ENCODE assay signal across 8 cellular contexts in the genomic region with DNA sequence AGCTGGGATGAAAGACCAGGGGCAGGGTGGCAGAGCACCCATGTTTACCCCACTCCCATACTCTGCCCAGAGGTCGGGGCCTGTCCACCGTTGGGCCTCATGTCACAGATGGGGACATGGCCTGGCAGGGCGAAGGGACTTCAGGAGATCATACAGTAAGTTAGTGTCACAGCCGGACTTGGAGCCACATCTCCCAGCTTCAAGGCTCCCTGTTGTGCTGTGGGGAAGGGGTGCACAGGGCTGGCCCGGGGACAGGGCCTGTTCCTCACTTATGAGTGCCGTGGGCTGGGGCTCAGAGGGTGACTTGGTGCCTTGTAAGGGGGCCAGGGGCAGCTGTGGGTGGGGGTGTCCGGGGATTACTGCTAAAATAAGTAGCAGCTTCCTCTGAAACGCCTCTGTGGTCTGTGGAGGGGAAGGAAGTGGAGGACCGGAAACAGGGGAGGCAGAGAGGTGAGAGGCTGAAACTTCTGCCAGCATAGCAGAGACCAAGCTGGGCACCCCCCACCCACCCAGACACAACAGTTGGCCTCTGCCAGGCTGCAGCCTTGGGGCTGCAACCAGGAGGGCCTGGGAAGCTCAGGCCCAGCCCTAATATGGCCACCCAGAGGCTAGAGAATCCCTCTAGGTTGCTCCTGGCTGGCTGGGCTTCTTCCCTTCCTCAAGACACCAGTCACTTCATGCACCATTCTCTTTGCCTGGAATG. TPM values are rescaled to one million over a fixed set of nuclear protein-coding genes. Genes with fewer than 3 reads are reported as not detected.
DNase-seq lines count a peak whose midpoint lies in the region; ATAC-seq lines count a peak whose summit lies in the region.

No MANE protein-coding gene starts in this region.

- peak; percentile 88 for DNase-seq in NOMO-1 treated with DMSO at 0.1 percent for 48 hours (lab: John Stamatoyannopoulos, UW; ENCODE audit: unreplicated experiment)
- peak; percentile 59 for DNase-seq in activated gamma-delta T cell treated with Interleukin-2 at 50 U/mL for 16 hours
- peak; percentile 89 for DNase-seq in natural killer cell treated with Interleukin-12 subunit alpha and Interleukin-12 subunit beta and Interleukin-15 and Interleukin-18, amount 100 ng/mL, for 72 hours (ENCODE audit: low spot score)
- no peak for DNase-seq in NCI-H2227 treated with DMSO at 0.1 percent for 48 hours (lab: John Stamatoyannopoulos, UW)
- DNase-seq in GM19238 (ENCODE audit: insufficient read length, low spot score), result no peak

- H3K27ac Mint-ChIP-seq in natural killer cell treated with Interleukin-12 subunit alpha and Interleukin-12 subunit beta and Interleukin-15 and Interleukin-18, amount 100 ng/mL, for 72 hours, result peak overlapping the region; percentile 96 to 98

- ATAC-seq in GM19351 (IDR thresholded peaks at IDR 0.05; ENCODE audit: unreplicated experiment) (peak; percentile 27), HG03571 (IDR thresholded peaks at IDR 0.05; ENCODE audit: unreplicated experiment) (no peak), HG03520 (IDR thresholded peaks at IDR 0.05; ENCODE audit: unreplicated experiment) (no peak)
- ATAC-seq in natural killer cell treated with Interleukin-12 subunit alpha and Interleukin-12 subunit beta and Interleukin-15 and Interleukin-18, amount 100 ng/mL, for 72 hours, result peak; percentile 82

- peaks cover 75 to 80% of the 10 kb centered on the region in 2 donors for H3K4me1 Mint-ChIP-seq in natural killer cell treated with Interleukin-12 subunit alpha and Interleukin-12 subunit beta and Interleukin-15 and Interleukin-18, amount 100 ng/mL, for 72 hours (ENCODE audit: low read depth in 2 of 2)

- H3K4me3 Mint-ChIP-seq in natural killer cell treated with Interleukin-12 subunit alpha and Interleukin-12 subunit beta and Interleukin-15 and Interleukin-18, amount 100 ng/mL, for 72 hours, result peak overlapping the region; percentile 84

- H3K27me3 Mint-ChIP-seq in natural killer cell treated with Interleukin-12 subunit alpha and Interleukin-12 subunit beta and Interleukin-15 and Interleukin-18, amount 100 ng/mL, for 72 hours, result no peaks in the 10 kb centered on the region

- no peaks in the 10 kb centered on the region for H3K36me3 Mint-ChIP-seq in natural killer cell treated with Interleukin-12 subunit alpha and Interleukin-12 subunit beta and Interleukin-15 and Interleukin-18, amount 100 ng/mL, for 72 hours

- H3K9me3 Mint-ChIP-seq in natural killer cell treated with Interleukin-12 subunit alpha and Interleukin-12 subunit beta and Interleukin-15 and Interleukin-18, amount 100 ng/mL, for 72 hours, result no peaks in the 10 kb centered on the region

RNA-seq across cellular contexts. Expression of a gene that starts 41.1 kb away (rescaled TPM):
- 10 to 100 TPM; 11.4 to 38.7 TPM for total RNA-seq in natural killer cell treated with Interleukin-12 subunit alpha and Interleukin-12 subunit beta and Interleukin-15 and Interleukin-18, amount 100 ng/mL, for 72 hours

Comparison
In these comparisons a context has a peak if more than half of its experiments do, and no peak if none do; other contexts are left out.
1. ATAC-seq: peak in GM19351 (single experiment) and natural killer cell treated with Interleukin-12 subunit alpha and Interleukin-12 subunit beta and Interleukin-15 and Interleukin-18, amount 100 ng/mL, for 72 hours (2 of 2); none in HG03571 (single experiment) and HG03520 (single experiment).
2. DNase-seq: peak in NOMO-1 treated with DMSO at 0.1 percent for 48 hours (single experiment), activated gamma-delta T cell treated with Interleukin-2 at 50 U/mL for 16 hours (single experiment) and natural killer cell treated with Interleukin-12 subunit alpha and Interleukin-12 subunit beta and Interleukin-15 and Interleukin-18, amount 100 ng/mL, for 72 hours (single experiment); none in NCI-H2227 treated with DMSO at 0.1 percent for 48 hours (single experiment) and GM19238 (single experiment).